In genomic region chr5:55850839-55851674, GRCh38 we compare ENCODE assay signal across 14 cellular contexts. TPM values are rescaled to one million over a fixed set of nuclear protein-coding genes. Genes with fewer than 3 reads are reported as not detected.
DNase-seq lines count a peak whose midpoint lies in the region; ATAC-seq and TF ChIP-seq lines count a peak whose summit lies in the region.
"Had no signal": no experiment of that assay in that cellular context is flagged by ENCODE, and none has a peak within 500 bp of the region (broad histone marks: within the 10 kb centered on the region; RNA-seq: fewer than 3 reads in every experiment).

Gene IL31RA, plus strand, starts transcription at chr5:55851357. Its CDS starts 214 bp downstream, at chr5:55851571.

- CTCF ChIA-PET in WTC11 (lab: Charles Lee), result no interaction called here
- CTCF ChIA-PET in HEK293T (lab: Yijun Ruan, JAX), result interaction anchor here (1.1 kb wide), 1 partner anchor 17 kb away, joined by 4 read pairs; no protein-coding TSS in a partner anchor

- no peaks in the 10 kb centered on the region for H3K27me3 Mint-ChIP-seq in WTC11 (ENCODE audit: low read depth)

- no peak within 1 kb of the TSS for H3K4me3 Mint-ChIP-seq in WTC11

- H3K4me1 Mint-ChIP-seq in WTC11, result no peaks in the 10 kb centered on the region

- no peaks in the 10 kb centered on the region for H3K36me3 Mint-ChIP-seq in WTC11

- H3K27ac Mint-ChIP-seq in WTC11, result no peak within 1 kb of the TSS

- no peak for ATAC-seq in WTC11
- ATAC-seq: left colon had no signal

- no peak within 1 kb of the TSS for H3K4me3 ChIP-seq in HL-60 (replicated peaks; ENCODE audit: insufficient read depth, low read length)
- peak within 1 kb of the TSS; percentile 49 for H3K4me3 ChIP-seq in WI38 (ENCODE audit: low read depth, low read length)
- H3K4me3 ChIP-seq in kidney epithelial cell (ENCODE audit: low read depth, low read length), result no peak within 1 kb of the TSS
- H3K4me3 ChIP-seq: coronary artery, uterus had no signal

- no peak within 1 kb of the TSS for H3K27ac ChIP-seq in HL-60 (replicated peaks)
- H3K27ac ChIP-seq: coronary artery, uterus had no signal

- no peak for TF ChIP-seq CTCF in HL-60 (IDR thresholded peaks at IDR 0.05; ENCODE audit: insufficient read depth, low read length)
- no peak for TF ChIP-seq CTCF in WI38 (IDR thresholded peaks at IDR 0.05; ENCODE audit: low read depth, low read length)
- TF ChIP-seq CTCF in kidney epithelial cell (IDR thresholded peaks at IDR 0.05; ENCODE audit: insufficient read depth, low read length, poor library complexity, severe bottlenecking), result no peak
- TF ChIP-seq CTCF in WTC11 (IDR thresholded peaks at IDR 0.05), result no peak

- H3K9me3 Mint-ChIP-seq in WTC11, result 0 out of 2 replicates have a peak, but pooled peaks cover 2% of the 10 kb centered on the region

- POLR2A ChIA-PET in WTC11 (lab: Charles Lee) (no interaction called here), HEK293T (lab: Yijun Ruan, JAX) (no interaction called here)

- DNase-seq in AG08395 (ENCODE audit: low spot score), result peak; percentile 62
- peak; percentile 45 to 46 for DNase-seq in HL-60 (ENCODE audit: low read depth in 1 of 2, low spot score in 1 of 2)
- peak; percentile 64 for DNase-seq in kidney epithelial cell (ENCODE audit: low read depth)
- no peak for DNase-seq in NCI-H2107 (lab: John Stamatoyannopoulos, UW)
- no peak for DNase-seq in WTC11 (ENCODE audit: low spot score)
- no peak for DNase-seq in HEK293T (ENCODE audit: extremely low spot score)
- DNase-seq in OCI-M2 (lab: John Stamatoyannopoulos, UW; ENCODE audit: unreplicated experiment), result no peak
- DNase-seq: left colon; NCI-H774; stimulated activated CD4-positive, alpha-beta T cell treated with anti-CD3 and anti-CD28 coated beads, Interleukin-15, amount 100 ng/mL, for 24 hours; uterus had no signal

- H3K36me3 ChIP-seq in kidney epithelial cell (ENCODE audit: control insufficient read depth, insufficient read depth, low read length), result no peaks in the 10 kb centered on the region
- H3K36me3 ChIP-seq: uterus had no signal

- H3K27me3 ChIP-seq in HL-60 (ENCODE audit: insufficient read depth, poor library complexity, severe bottlenecking) (no peaks in the 10 kb centered on the region), kidney epithelial cell (ENCODE audit: control insufficient read depth, insufficient read depth, low read length) (no peaks in the 10 kb centered on the region)
- H3K27me3 ChIP-seq: uterus had no signal

TF ChIP-seq in WTC11, 78 proteins besides CTCF, POLR2A, EP300 and RAD21 (continues in another document):
- TF ChIP-seq NFYB (CRISPR knock-in tag; conservative IDR thresholded peaks at IDR 0.05; ENCODE audit: low read depth) (no peak), MYBL2 (CRISPR knock-in tag; IDR thresholded peaks at IDR 0.05) (no peak), KAT7 (CRISPR knock-in tag; IDR thresholded peaks at IDR 0.05; ENCODE audit: borderline replicate concordance) (no peak), E2F5 (CRISPR knock-in tag; IDR thresholded peaks at IDR 0.05) (no peak), CREB1 (CRISPR knock-in tag; IDR thresholded peaks at IDR 0.05) (no peak), SMAD4 (CRISPR knock-in tag; IDR thresholded peaks at IDR 0.05) (no peak), FOXP1 (CRISPR knock-in tag; IDR thresholded peaks at IDR 0.05; ENCODE audit: borderline replicate concordance) (no peak), ELF4 (CRISPR knock-in tag; IDR thresholded peaks at IDR 0.05; ENCODE audit: low read depth) (no peak), ATF2 (CRISPR knock-in tag; IDR thresholded peaks at IDR 0.05; ENCODE audit: borderline replicate concordance, low read depth) (no peak)

TF ChIP-seq in HEK293T, 16 proteins besides CTCF, POLR2A, EP300 and RAD21:
- TF ChIP-seq ELF4 (IDR thresholded peaks at IDR 0.05) (no peak), SUZ12 (IDR thresholded peaks at IDR 0.05) (no peak), HDGF (IDR thresholded peaks at IDR 0.05; ENCODE audit: borderline replicate concordance) (no peak), ARNT (IDR thresholded peaks at IDR 0.05) (no peak)

RNA-seq across cellular contexts. Expression of gene IL31RA, which starts in this region (rescaled TPM):
- 1.2 TPM in 1 of 2 replicates, not detected in the other for total RNA-seq in kidney epithelial cell
- 0.18 TPM in 1 of 3 replicates, not detected in the others for total RNA-seq in WTC11 (2021)
- total RNA-seq: G401, left colon had no signal

Comparison
In these comparisons a context has a peak if more than half of its experiments do, and no peak if none do; other contexts are left out.
1. DNase-seq: peak in AG08395 (single experiment), HL-60 (2 of 2) and kidney epithelial cell (single experiment); none in NCI-H2107 (single experiment), WTC11 (single experiment), HEK293T (single experiment) and OCI-M2 (single experiment).